Comparison of ENCODE assay signal across 24 cellular contexts in the genomic region with DNA sequence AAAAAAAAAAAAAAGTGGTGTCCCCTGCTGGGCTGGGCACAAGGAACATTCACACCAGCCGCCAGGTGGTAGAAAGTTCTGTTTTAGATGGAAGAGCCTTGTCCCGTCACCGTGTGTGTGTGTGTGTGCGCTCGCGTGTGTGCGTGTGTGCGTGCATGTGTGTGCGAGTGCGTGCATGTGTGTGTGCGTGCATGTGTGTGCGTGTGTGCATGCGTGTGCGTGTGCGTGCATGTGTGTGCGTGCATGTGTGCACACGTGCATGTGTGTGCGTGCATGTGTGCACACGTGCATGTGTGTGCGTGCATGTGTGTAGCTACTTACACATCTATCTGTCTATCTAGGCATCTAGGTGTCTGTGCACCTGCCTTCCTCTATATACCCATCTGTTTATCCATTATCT.
A peak's percentile ranks its signal among the peaks of the same experiment; 100 is the strongest.
DNase-seq lines count a peak whose midpoint lies in the region; ATAC-seq, FAIRE-seq and TF ChIP-seq lines count a peak whose summit lies in the region.
"Had no signal": no experiment of that assay in that cellular context is flagged by ENCODE, and none has a peak within 500 bp of the region (broad histone marks: within the 10 kb centered on the region; RNA-seq: fewer than 3 reads in every experiment).

No MANE protein-coding gene starts in this region.

- no peaks in the 10 kb centered on the region for H3F3A ChIP-seq in neural progenitor cell (ENCODE audit: low read depth)

- peaks cover 8% of the 10 kb centered on the region for H3K4me1 Mint-ChIP-seq in neural progenitor cell
- H3K4me1 Mint-ChIP-seq: B cell; CD8-positive, alpha-beta memory T cell had no signal

- WGBS in sigmoid colon, 2 donors, result 95 to 96% methylated on average over 20 of the region's 20 CpGs

- H3K36me3 Mint-ChIP-seq in neural progenitor cell, result no peaks in the 10 kb centered on the region
- H3K36me3 Mint-ChIP-seq: CD8-positive, alpha-beta memory T cell had no signal

- no peaks in the 10 kb centered on the region for H3K4me1 ChIP-seq in neural progenitor cell
- H3K4me1 ChIP-seq in sigmoid colon, result peaks cover 0 to 8% (median 6%) of the 10 kb centered on the region in 4 donors

- no peak overlapping the region for H3K27ac Mint-ChIP-seq in neural progenitor cell
- H3K27ac Mint-ChIP-seq: B cell; CD4-positive, alpha-beta T cell; CD8-positive, alpha-beta memory T cell had no signal

- H2AFZ ChIP-seq in neural progenitor cell (replicated peaks), result no peak overlapping the region
- H2AFZ ChIP-seq: GM23248 had no signal

- H3K9ac ChIP-seq in neural progenitor cell, result no peak overlapping the region
- H3K9ac ChIP-seq: BLaER1, GM23248 had no signal

- intact Hi-C loops in sigmoid colon (cut with DNase I), result loop anchor here (10.0 kb wide), 1 partner anchor 414 kb away; no protein-coding TSS in a partner anchor

- H3K4me3 ChIP-seq in neural progenitor cell, result no peak overlapping the region
- H3K4me3 ChIP-seq in sigmoid colon, result no peak overlapping the region
- H3K4me3 ChIP-seq: BLaER1, GM23248 had no signal

- no peak for TF ChIP-seq EP300 in sigmoid colon (IDR thresholded peaks at IDR 0.05)

- peaks cover 18% of the 10 kb centered on the region for H3K27me3 Mint-ChIP-seq in neural progenitor cell (ENCODE audit: insufficient read depth, low read depth)

- H3K79me2 ChIP-seq in neural progenitor cell (ENCODE audit: low read depth), result no peaks in the 10 kb centered on the region

- ATAC-seq in GM19467 (IDR thresholded peaks at IDR 0.05; ENCODE audit: unreplicated experiment) (no peak), GM21717 (IDR thresholded peaks at IDR 0.05; ENCODE audit: unreplicated experiment) (no peak)

- peak; percentile 4 for DNase-seq in DMS53 (lab: John Stamatoyannopoulos, UW)
- no peak for DNase-seq in DMS53 treated with DMSO at 0.1 percent for 48 hours (lab: John Stamatoyannopoulos, UW; ENCODE audit: unreplicated experiment)
- no peak for DNase-seq in HTR-8/SVneo (ENCODE audit: insufficient read length, low spot score)
- DNase-seq in neural progenitor cell (ENCODE audit: low spot score), result no peak
- peak; percentile 18 for DNase-seq in sigmoid colon
- DNase-seq in NK-92 treated with Interleukin-12 subunit alpha and Interleukin-12 subunit beta, amount 100 ng/mL, for 24 hours (lab: John Stamatoyannopoulos, UW), result no peak
- DNase-seq: CD4-positive, alpha-beta T cell; CD8-positive, alpha-beta memory T cell; DMS 273 treated with DMSO at 0.1 percent for 48 hours; DND-41; GM23248; H7; HCEC 1CT had no signal

- FAIRE-seq in HTR-8/SVneo (lab: Jason Lieb, UNC), result peak; percentile 58
- FAIRE-seq: A204.1, D721Med, G401.6, GM19239, H1 had no signal

- H3K9me3 Mint-ChIP-seq in neural progenitor cell, result no peaks in the 10 kb centered on the region
- H3K9me3 Mint-ChIP-seq: CD4-positive, alpha-beta T cell had no signal

- no peaks in the 10 kb centered on the region for H4K20me1 ChIP-seq in neural progenitor cell (ENCODE audit: low read depth)

- no peaks in the 10 kb centered on the region for H3K27me3 ChIP-seq in neural progenitor cell
- H3K27me3 ChIP-seq in sigmoid colon, result peaks cover 0 to 10% (median 0%) of the 10 kb centered on the region in 3 donors
- H3K27me3 ChIP-seq: BLaER1 had no signal

- no peaks in the 10 kb centered on the region for H3K36me3 ChIP-seq in neural progenitor cell
- no peaks in the 10 kb centered on the region for H3K36me3 ChIP-seq in sigmoid colon
- H3K36me3 ChIP-seq: BLaER1 had no signal

- no peak overlapping the region for H3K27ac ChIP-seq in neural progenitor cell
- no peak overlapping the region for H3K27ac ChIP-seq in sigmoid colon
- H3K27ac ChIP-seq: 22Rv1, BLaER1, C4-2B, GM23248 had no signal

- peak overlapping the region; percentile 43 for H3K4me3 Mint-ChIP-seq in neural progenitor cell
- H3K4me3 Mint-ChIP-seq: B cell; CD4-positive, alpha-beta T cell; CD8-positive, alpha-beta memory T cell had no signal

- H3K4me2 ChIP-seq in neural progenitor cell, result no peak overlapping the region
- H3K4me2 ChIP-seq: BLaER1 had no signal

- H3K9me3 ChIP-seq in neural progenitor cell (ENCODE audit: low read depth) (no peaks in the 10 kb centered on the region), sigmoid colon (peaks cover 0 to 3% (median 0%) of the 10 kb centered on the region in 4 donors)
- H3K9me3 ChIP-seq: BLaER1 had no signal

- no peak for TF ChIP-seq POLR2A in sigmoid colon (IDR thresholded peaks at IDR 0.05)

- TF ChIP-seq CTCF in neural progenitor cell (IDR thresholded peaks at IDR 0.05), result no peak
- no peak for TF ChIP-seq CTCF in sigmoid colon (IDR thresholded peaks at IDR 0.05)

Comparison
In these comparisons a context has a peak if more than half of its experiments do, and no peak if none do; other contexts are left out.
1. DNase-seq: peak in DMS53 (single experiment) and sigmoid colon (single experiment); none in DMS53 treated with DMSO at 0.1 percent for 48 hours (single experiment), HTR-8/SVneo (single experiment), neural progenitor cell (single experiment) and NK-92 treated with Interleukin-12 subunit alpha and Interleukin-12 subunit beta, amount 100 ng/mL, for 24 hours (single experiment).